Comparison of ENCODE assay signal across 17 cellular contexts in the genomic region with DNA sequence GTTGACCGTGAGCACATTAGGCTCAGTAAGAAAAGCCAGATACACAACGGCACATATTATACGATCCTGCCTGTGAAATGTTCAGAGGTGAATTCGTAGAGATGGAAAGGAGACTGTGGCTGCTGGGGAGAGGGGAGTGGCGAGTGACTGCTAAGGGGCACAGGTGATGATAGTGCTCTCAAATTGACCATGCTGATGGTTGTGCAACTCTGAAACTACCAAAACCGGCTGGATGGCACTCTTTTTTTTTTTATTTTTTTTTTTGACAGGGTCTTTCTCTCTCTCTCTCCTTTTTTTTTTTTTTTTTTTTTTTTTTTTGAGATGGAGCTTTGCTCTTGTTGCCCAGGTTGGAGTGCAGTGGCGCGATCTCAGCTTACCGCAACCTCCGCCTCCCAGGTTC. TPM values are rescaled to one million over a fixed set of nuclear protein-coding genes. Genes with fewer than 3 reads are reported as not detected.
DNase-seq lines count a peak whose midpoint lies in the region; ATAC-seq and TF ChIP-seq lines count a peak whose summit lies in the region.
"Had no signal": no experiment of that assay in that cellular context is flagged by ENCODE, and none has a peak within 500 bp of the region (broad histone marks: within the 10 kb centered on the region; RNA-seq: fewer than 3 reads in every experiment).

No MANE protein-coding gene starts in this region.

- H4K91ac ChIP-seq in IMR-90 (ENCODE audit: insufficient read depth, low read depth, low read length): no peak overlapping the region

- peaks cover 8% of the 10 kb centered on the region for H3K27me3 Mint-ChIP-seq in glutamatergic neuron (ENCODE audit: unreplicated experiment)

- H3K9me1 ChIP-seq in IMR-90 (ENCODE audit: insufficient read depth, low read length): peaks cover 4% of the 10 kb centered on the region; the same call in 1 of the 2 replicates

- H2AFZ ChIP-seq in IMR-90 (replicated peaks; ENCODE audit: low read length, poor library complexity): peak overlapping the region; percentile 33
- H2AFZ ChIP-seq: GM23248 had no signal

- H3K27me3 ChIP-seq in IMR-90 (ENCODE audit: control insufficient read depth, insufficient read depth, low read length) (no peaks in the 10 kb centered on the region), Panc1 (ENCODE audit: control insufficient read depth, insufficient read depth, low read length) (no peaks in the 10 kb centered on the region)
- H3K27me3 ChIP-seq: BLaER1 treated with 17β-estradiol and CSF1 and Interleukin-3, amounts not matched to agents 10 nM and 100 nM had no signal

- no peak for TF ChIP-seq RAD21 in IMR-90 (IDR thresholded peaks at IDR 0.05; ENCODE audit: low read length)

- no peak overlapping the region for H3K23ac ChIP-seq in IMR-90 (ENCODE audit: low read depth, low read length)

- intact Hi-C loops in IMR-90 (cut with micrococcal nuclease) (loop anchor here (10.0 kb wide), 2 partner anchors 145 to 435 kb away; partner anchors contain the start of gene EEF2KMT), Panc1 (cut with micrococcal nuclease; ENCODE audit: unreplicated experiment) (loop anchor here (10.0 kb wide), 2 partner anchors 65 to 105 kb away; partner anchors contain the start of genes GLYR1 and UBN1)

- no peak overlapping the region for H2BK5ac ChIP-seq in IMR-90 (ENCODE audit: low read depth, low read length, poor library complexity, severe bottlenecking)

- ATAC-seq in IMR-90 (ENCODE audit: low read depth): no peak
- ATAC-seq in Panc1: no peak
- ATAC-seq in GM18517 (IDR thresholded peaks at IDR 0.05; ENCODE audit: unreplicated experiment): no peak
- ATAC-seq in GM19023 (IDR thresholded peaks at IDR 0.05; ENCODE audit: unreplicated experiment): no peak
- ATAC-seq in GM19035 (IDR thresholded peaks at IDR 0.05; ENCODE audit: unreplicated experiment): no peak

- H3K27ac Mint-ChIP-seq in glutamatergic neuron (ENCODE audit: unreplicated experiment): peak overlapping the region; percentile 62
- H3K27ac Mint-ChIP-seq: CD4-positive, CD25-positive, alpha-beta regulatory T cell had no signal

- H3K36me3 ChIP-seq in IMR-90 (ENCODE audit: control insufficient read depth, insufficient read depth, low read length) (no peaks in the 10 kb centered on the region), Panc1 (ENCODE audit: control insufficient read depth, insufficient read depth, low read length) (no peaks in the 10 kb centered on the region)
- H3K36me3 ChIP-seq: BLaER1 treated with 17β-estradiol and CSF1 and Interleukin-3, amounts not matched to agents 10 nM and 100 nM had no signal

- no CpG with 5 or more reads among the region's 10 CpGs for WGBS in IMR-90 (ENCODE audit: extremely low coverage in 2 of 2, insufficient read length in 1 of 2), 2 experiments

- TF ChIP-seq CTCF in IMR-90 (conservative IDR thresholded peaks at IDR 0.05; ENCODE audit: low read depth, low read length): no peak
- no peak for TF ChIP-seq CTCF in Panc1 (IDR thresholded peaks at IDR 0.05)
- TF ChIP-seq CTCF in glutamatergic neuron (IDR thresholded peaks at IDR 0.05; ENCODE audit: partially characterized antibody, unreplicated experiment): no peak

- H3K9me3 ChIP-seq in IMR-90 (ENCODE audit: control insufficient read depth, insufficient read depth, low read length) (no peaks in the 10 kb centered on the region), Panc1 (ENCODE audit: control insufficient read depth, insufficient read depth, low read depth, low read length) (no peaks in the 10 kb centered on the region)
- H3K9me3 ChIP-seq: BLaER1 treated with 17β-estradiol and CSF1 and Interleukin-3, amounts not matched to agents 10 nM and 100 nM had no signal

- no peak overlapping the region for H3K18ac ChIP-seq in IMR-90 (ENCODE audit: low read depth, low read length)

- no peak overlapping the region for H4K5ac ChIP-seq in IMR-90 (ENCODE audit: low read depth, low read length)

- H4K8ac ChIP-seq in IMR-90 (ENCODE audit: low read depth in 2 of 2, low read length in 2 of 2): no peak overlapping the region

- TF ChIP-seq POLR2A in IMR-90 (IDR thresholded peaks at IDR 0.05; ENCODE audit: low read depth, low read length): no peak

- no peak overlapping the region for H3K4me3 ChIP-seq in IMR-90 (ENCODE audit: insufficient read depth, low read depth, low read length)
- H3K4me3 ChIP-seq in Panc1 (ENCODE audit: low read depth in 2 of 2, low read length in 2 of 2): no peak overlapping the region
- H3K4me3 ChIP-seq: BLaER1 treated with 17β-estradiol and CSF1 and Interleukin-3, amounts not matched to agents 10 nM and 100 nM; GM23248 had no signal

- dilution Hi-C loops in IMR-90 (cut with HindIII; ENCODE audit: low sequenced_read_pairs, unreplicated experiment): no loop called here

- no peak for DNase-seq in IMR-90
- DNase-seq in Panc1 (ENCODE audit: low read depth, low spot score): no peak
- no peak for DNase-seq in glutamatergic neuron
- no peak for DNase-seq in activated T-cell treated with anti-CD3 and anti-CD28 coated beads, Interleukin-2, amount 50 U/mL, for 48 hours
- DNase-seq: ACHN; CD4-positive, CD25-positive, alpha-beta regulatory T cell; DMS53; GF-D8; GM23248; H7; KG1 had no signal

- H4K20me1 ChIP-seq in IMR-90 (ENCODE audit: insufficient read depth, low read length): 0 out of 2 replicates have a peak, but pooled peaks cover 2% of the 10 kb centered on the region

- H3K27ac ChIP-seq in IMR-90 (ENCODE audit: insufficient read depth, low read length): no peak overlapping the region
- 0 out of 2 replicates have a peak overlapping the region, but pooled peaks have one; percentile 5 for H3K27ac ChIP-seq in Panc1 (ENCODE audit: low read length)
- H3K27ac ChIP-seq: BLaER1 treated with 17β-estradiol and CSF1 and Interleukin-3, amounts not matched to agents 10 nM and 100 nM; GM23248; HL-60 had no signal

- H3K4me1 ChIP-seq in IMR-90 (ENCODE audit: control insufficient read depth, insufficient read depth, low read length): peaks cover 7% of the 10 kb centered on the region; the same call in 1 of the 2 replicates
- peaks cover 56% of the 10 kb centered on the region for H3K4me1 ChIP-seq in Panc1 (ENCODE audit: control insufficient read depth, insufficient read depth, low read length)

- H2BK15ac ChIP-seq in IMR-90 (ENCODE audit: low read depth, low read length): no peak overlapping the region

- no peak overlapping the region for H2AK9ac ChIP-seq in IMR-90 (replicated peaks; ENCODE audit: low read depth, low read length, poor library complexity)

- peaks cover 2% of the 10 kb centered on the region for H3K4me1 Mint-ChIP-seq in glutamatergic neuron (ENCODE audit: low read depth, unreplicated experiment)
- H3K4me1 Mint-ChIP-seq: CD4-positive, CD25-positive, alpha-beta regulatory T cell had no signal

- 0 out of 2 replicates have a peak overlapping the region, but pooled peaks have one; percentile 22 for H3K4ac ChIP-seq in IMR-90 (ENCODE audit: low read depth, low read length)

- H3K9me3 Mint-ChIP-seq in glutamatergic neuron (ENCODE audit: unreplicated experiment): peaks cover 3% of the 10 kb centered on the region

- H3K4me3 Mint-ChIP-seq in glutamatergic neuron (ENCODE audit: unreplicated experiment): no peak overlapping the region
- H3K4me3 Mint-ChIP-seq: CD4-positive, CD25-positive, alpha-beta regulatory T cell had no signal

- H3K56ac ChIP-seq in IMR-90 (ENCODE audit: extremely low read depth, insufficient read depth, low read length): no peak overlapping the region

- POLR2A ChIA-PET in IMR-90 (lab: Charles Lee; ENCODE audit: unreplicated experiment): no interaction called here
- POLR2A ChIA-PET in Panc1 (lab: Charles Lee): interaction anchor here (0.6 kb wide), 2 partner anchors 53 to 405 kb away, joined by 7 to 14 read pairs; no protein-coding TSS in a partner anchor

- no peaks in the 10 kb centered on the region for H3K36me3 Mint-ChIP-seq in glutamatergic neuron (ENCODE audit: unreplicated experiment)
- H3K36me3 Mint-ChIP-seq: CD4-positive, CD25-positive, alpha-beta regulatory T cell had no signal

- no peak overlapping the region for H2BK120ac ChIP-seq in IMR-90 (ENCODE audit: low read depth, low read length)

- H3K14ac ChIP-seq in IMR-90 (replicated peaks; ENCODE audit: low read depth, low read length): no peak overlapping the region

- H3K4me2 ChIP-seq in IMR-90 (ENCODE audit: low read depth, low read length): no peak overlapping the region
- H3K4me2 ChIP-seq: BLaER1 treated with 17β-estradiol and CSF1 and Interleukin-3, amounts not matched to agents 10 nM and 100 nM had no signal

- H3K9ac ChIP-seq in IMR-90 (ENCODE audit: low read depth, low read length): no peak overlapping the region
- H3K9ac ChIP-seq: BLaER1 treated with 17β-estradiol and CSF1 and Interleukin-3, amounts not matched to agents 10 nM and 100 nM; GM23248 had no signal

- no peak overlapping the region for H2BK20ac ChIP-seq in IMR-90 (ENCODE audit: low read depth, low read length)

- no TSS peak for BruUV-seq in IMR-90 (replicated peaks; lab: Mats Ljungman, UMichigan)
- no TSS peak for BruUV-seq in Panc1 (replicated peaks; lab: Mats Ljungman, UMichigan)

- no peak overlapping the region; the same call in 1 of the 2 replicates for H2AK5ac ChIP-seq in IMR-90 (ENCODE audit: low read depth, low read length)

- no peaks in the 10 kb centered on the region for H3K79me1 ChIP-seq in IMR-90 (ENCODE audit: low read depth in 1 of 2, low read length in 2 of 2)

- CTCF ChIA-PET in IMR-90 (lab: Yijun Ruan, JAX) (no interaction called here), Panc1 (lab: Charles Lee) (no interaction called here)

- in situ Hi-C loops in IMR-90 (cut with MboI; ENCODE audit: low sequenced_read_pairs): loop anchor here (10.0 to 25.0 kb wide), 3 partner anchors 65 to 438 kb away; partner anchors contain the start of gene ZNF500
- in situ Hi-C loops in Panc1 (cut with HindIII; ENCODE audit: low pct_unique_long_range_greater_than_20kb, low sequenced_read_pairs): no loop called here

TF ChIP-seq in IMR-90, 13 proteins besides CTCF, POLR2A, EP300 and RAD21:
- TF ChIP-seq CEBPB (IDR thresholded peaks at IDR 0.05; ENCODE audit: low read depth, low read length): no peak
- TF ChIP-seq MAZ (IDR thresholded peaks at IDR 0.05; ENCODE audit: borderline replicate concordance, low read depth, low read length): no peak

RNA-seq across cellular contexts. Expression of gene SEC14L5, which starts 8.1 kb away (rescaled TPM):
- total RNA-seq in IMR-90 (2012; rRNA removed) (not detected in 2 replicates), Panc1 (2021; ENCODE audit: unreplicated experiment) (0.26 TPM), glutamatergic neuron (ENCODE audit: unreplicated experiment) (3.1 TPM)
- 0.07 TPM in 1 of 2 replicates, not detected in the other for polyA plus RNA-seq in IMR-90 (2012; rRNA removed)
- polyA plus RNA-seq in IMR-90 (2012; cell fraction: cytosol; rRNA removed): 0.01 and 0.02 TPM in 2 replicates
- polyA plus RNA-seq in IMR-90 (2012; cell fraction: nucleus; rRNA removed; ENCODE audit: low replicate concordance): 0.01 and 0.03 TPM in 2 replicates
- polyA plus RNA-seq in Panc1 (2012; ENCODE audit: insufficient read length): 0.33 TPM
- total RNA-seq: A172, GM23248 had no signal
- polyA plus RNA-seq: CD4-positive, CD25-positive, alpha-beta regulatory T cell; GM23248 had no signal

RNA-seq across cellular contexts. Expression of gene PPL, which starts 13.0 kb away (rescaled TPM):
- total RNA-seq in IMR-90 (2012; rRNA removed) (0.28 and 0.36 TPM in 2 replicates), Panc1 (2021; ENCODE audit: unreplicated experiment) (89.4 TPM), glutamatergic neuron (ENCODE audit: unreplicated experiment) (4.7 TPM)
- 0.19 and 0.34 TPM in 2 replicates for polyA plus RNA-seq in IMR-90 (2012; rRNA removed)
- 0.10 and 0.38 TPM in 2 replicates for polyA plus RNA-seq in IMR-90 (2012; cell fraction: cytosol; rRNA removed)
- 1.4 and 2.1 TPM in 2 replicates for polyA plus RNA-seq in IMR-90 (2012; cell fraction: nucleus; rRNA removed; ENCODE audit: low replicate concordance)
- 97.1 TPM for polyA plus RNA-seq in Panc1 (2012; ENCODE audit: insufficient read length)
- total RNA-seq: CD4-positive, CD25-positive, alpha-beta regulatory T cell had no signal

Comparison
In these comparisons a context has a peak if more than half of its experiments do, and no peak if none do; other contexts are left out.
1. RNA of gene PPL, which starts 13.0 kb away (total RNA-seq): 89.4 TPM in Panc1 (single experiment); 4.7 TPM in glutamatergic neuron (single experiment) and 0.28 to 0.36 TPM in IMR-90; every median in the first group is over 10 times any median in the second.